15 cellular contexts compared by ENCODE assay signal in genomic region chr15:65789759-65790158, GRCh38. TPM values are rescaled to one million over a fixed set of nuclear protein-coding genes. Genes with fewer than 3 reads are reported as not detected.
DNase-seq lines count a peak whose midpoint lies in the region; ATAC-seq, FAIRE-seq and TF ChIP-seq lines count a peak whose summit lies in the region.
"Had no signal": no experiment of that assay in that cellular context is flagged by ENCODE, and none has a peak within 500 bp of the region (broad histone marks: within the 10 kb centered on the region; RNA-seq: fewer than 3 reads in every experiment).

No MANE protein-coding gene starts in this region.

- H3K18ac ChIP-seq in mesenchymal stem cell (ENCODE audit: low read depth in 1 of 2, low read length in 2 of 2): no peak overlapping the region

- H3K4me3 Mint-ChIP-seq in CD14-positive monocyte: peak overlapping the region; percentile 55 to 75
- peak overlapping the region; percentile 96 for H3K4me3 Mint-ChIP-seq in activated CD8-positive, alpha-beta T cell treated with anti-CD3 and anti-CD28 coated beads for 36 hours

- ATAC-seq in activated CD8-positive, alpha-beta T cell treated with anti-CD3 and anti-CD28 coated beads for 36 hours: no peak
- ATAC-seq in HG03521 (IDR thresholded peaks at IDR 0.05; ENCODE audit: unreplicated experiment) (no peak), HG02840 (IDR thresholded peaks at IDR 0.05; ENCODE audit: low FRiP score, unreplicated experiment) (no peak), GM18519 (IDR thresholded peaks at IDR 0.05; ENCODE audit: low FRiP score, unreplicated experiment) (no peak)
- ATAC-seq: left ventricle myocardium superior had no signal

- H2BK120ac ChIP-seq in mesenchymal stem cell (ENCODE audit: low read depth, low read length): no peak overlapping the region

- no peak overlapping the region for H3K4me2 ChIP-seq in mesenchymal stem cell (ENCODE audit: low read length, poor library complexity, severe bottlenecking)

- H3K4me3 ChIP-seq in mesenchymal stem cell (ENCODE audit: insufficient read depth in 1 of 2, low read depth in 1 of 2, low read length in 2 of 2): no peak overlapping the region

- H3K27ac Mint-ChIP-seq in CD14-positive monocyte: peak overlapping the region; percentile 12 to 87 (median 64)
- peak overlapping the region; percentile 84 for H3K27ac Mint-ChIP-seq in activated CD8-positive, alpha-beta T cell treated with anti-CD3 and anti-CD28 coated beads for 36 hours

- H3K27ac ChIP-seq in mesenchymal stem cell (ENCODE audit: low read length, poor library complexity, severe bottlenecking): no peak overlapping the region

- H3K4ac ChIP-seq in mesenchymal stem cell (ENCODE audit: low read depth in 1 of 2, low read length in 2 of 2): no peak overlapping the region

- CTCF ChIA-PET in activated CD8-positive, alpha-beta T cell treated with anti-CD3 and anti-CD28 coated beads for 36 hours (lab: Charles Lee): interaction anchor here (1.4 to 4.5 kb wide), 3 partner anchors 10 to 39 kb away, joined by 5 to 15 read pairs (median 9); no protein-coding TSS in a partner anchor

- no peak overlapping the region for H3K14ac ChIP-seq in mesenchymal stem cell (ENCODE audit: low read length in 2 of 2)

- no peaks in the 10 kb centered on the region for H3K36me3 ChIP-seq in mesenchymal stem cell (ENCODE audit: control insufficient read depth in 1 of 2, insufficient read depth in 2 of 2, low read depth in 1 of 2, low read length in 2 of 2)

- no peak for TF ChIP-seq CTCF in CD14-positive monocyte (IDR thresholded peaks at IDR 0.05)
- no peak for TF ChIP-seq CTCF in activated CD8-positive, alpha-beta T cell treated with anti-CD3 and anti-CD28 coated beads for 36 hours (IDR thresholded peaks at IDR 0.05)

- no peak overlapping the region for H4K8ac ChIP-seq in mesenchymal stem cell (ENCODE audit: low read length)

- H3K23ac ChIP-seq in mesenchymal stem cell (ENCODE audit: low read length in 2 of 2): no peak overlapping the region

- POLR2A ChIA-PET in activated CD8-positive, alpha-beta T cell treated with anti-CD3 and anti-CD28 coated beads for 36 hours (lab: Charles Lee): interaction anchor here (0.7 to 6.2 kb wide), 5 partner anchors 11 to 79 kb away, joined by 3 to 82 read pairs (median 14); partner anchors contain the start of gene RAB11A

- H2AFZ ChIP-seq in mesenchymal stem cell (ENCODE audit: low read depth, low read length): no peak overlapping the region

- no peak overlapping the region for H2AK5ac ChIP-seq in mesenchymal stem cell (ENCODE audit: low read length, severe bottlenecking)

- H3K27me3 Mint-ChIP-seq in CD14-positive monocyte (ENCODE audit: low read depth in 3 of 3): no peaks in the 10 kb centered on the region
- H3K27me3 Mint-ChIP-seq in activated CD8-positive, alpha-beta T cell treated with anti-CD3 and anti-CD28 coated beads for 36 hours: no peaks in the 10 kb centered on the region

- peaks cover 3% of the 10 kb centered on the region for H3K79me1 ChIP-seq in mesenchymal stem cell (replicated peaks; ENCODE audit: low read length, poor library complexity, severe bottlenecking)

- H3K9me3 Mint-ChIP-seq in CD14-positive monocyte: peaks cover 0 to 2% (median 0%) of the 10 kb centered on the region in 7 donors
- H3K9me3 Mint-ChIP-seq in activated CD8-positive, alpha-beta T cell treated with anti-CD3 and anti-CD28 coated beads for 36 hours: no peaks in the 10 kb centered on the region

- no peak overlapping the region for H2BK12ac ChIP-seq in mesenchymal stem cell (ENCODE audit: low read length in 2 of 2)

- H3K9ac ChIP-seq in mesenchymal stem cell (ENCODE audit: low read length): peak overlapping the region; percentile 94

- H3K9me3 ChIP-seq in mesenchymal stem cell (ENCODE audit: control insufficient read depth, low read length): no peaks in the 10 kb centered on the region

- 96% methylated on average over 5 of the region's 9 CpGs for WGBS in mesenchymal stem cell

- FAIRE-seq in GM12892 (lab: Jason Lieb, UNC): peak; percentile 53
- FAIRE-seq: endothelial cell of umbilical vein had no signal

- H2BK15ac ChIP-seq in mesenchymal stem cell (ENCODE audit: low read depth, poor library complexity, severe bottlenecking): no peak overlapping the region

- intact Hi-C loops in CD14-positive monocyte (cut with micrococcal nuclease): loop anchor here (5.0 kb wide), 2 partner anchors 38 to 43 kb away; no protein-coding TSS in a partner anchor
- intact Hi-C loops in activated CD8-positive, alpha-beta T cell treated with anti-CD3 and anti-CD28 coated beads for 36 hours (cut with micrococcal nuclease): loop anchor here (5.0 kb wide), 1 partner anchor 38 kb away; no protein-coding TSS in a partner anchor

- DNase-seq in CD14-positive monocyte (ENCODE audit: low spot score) (no peak), GM12892 (ENCODE audit: insufficient read length) (no peak), mesenchymal stem cell (no peak), COR-L47 (lab: John Stamatoyannopoulos, UW) (no peak)
- peak; percentile 16 for DNase-seq in activated CD8-positive, alpha-beta T cell treated with anti-CD3 and anti-CD28 coated beads for 36 hours
- DNase-seq: HCEC 1CT; head of caudate nucleus; left ventricle myocardium superior; NCI-H2029 treated with DMSO at 0.1 percent for 48 hours; stimulated activated CD4-positive, alpha-beta T cell treated with anti-CD3 and anti-CD28 coated beads, Interleukin-2, amount 100 ng/mL, for 24 hours; stimulated activated naive CD4-positive, alpha-beta T cell had no signal

- peaks cover under 1 to 4% of the 10 kb centered on the region in 2 donors for H3K36me3 Mint-ChIP-seq in CD14-positive monocyte
- peaks cover 30% of the 10 kb centered on the region for H3K36me3 Mint-ChIP-seq in activated CD8-positive, alpha-beta T cell treated with anti-CD3 and anti-CD28 coated beads for 36 hours (ENCODE audit: low read depth)

- no peak for TF ChIP-seq POLR2A in GM12892 (IDR thresholded peaks at IDR 0.05; ENCODE audit: low read depth, low read length)

- no peak overlapping the region for H4K91ac ChIP-seq in mesenchymal stem cell (ENCODE audit: low read length)

- peaks cover 42% of the 10 kb centered on the region for H3K4me1 Mint-ChIP-seq in CD14-positive monocyte
- H3K4me1 Mint-ChIP-seq in activated CD8-positive, alpha-beta T cell treated with anti-CD3 and anti-CD28 coated beads for 36 hours (ENCODE audit: low read depth): peaks cover 54% of the 10 kb centered on the region

- no peaks in the 10 kb centered on the region for H3K27me3 ChIP-seq in mesenchymal stem cell (ENCODE audit: control insufficient read depth in 1 of 2, insufficient read depth in 1 of 2, low read length in 2 of 2)

- peaks cover 7% of the 10 kb centered on the region for H3K4me1 ChIP-seq in mesenchymal stem cell (ENCODE audit: control insufficient read depth, insufficient read depth, low read depth, low read length)

- H2BK5ac ChIP-seq in mesenchymal stem cell (ENCODE audit: low read depth, low read length, poor library complexity, severe bottlenecking): no peak overlapping the region

RNA-seq across cellular contexts. Expression of gene DENND4A, which starts 2.3 kb away (rescaled TPM):
- 1 to 10 TPM; 4.6 to 6.9 TPM for polyA plus RNA-seq in CD14-positive monocyte
- 38.8 TPM for polyA plus RNA-seq in GM12892 (2012; ENCODE audit: missing spikeins)
- 10 to 100 TPM; 53.1 to 54.7 TPM for total RNA-seq in activated CD8-positive, alpha-beta T cell treated with anti-CD3 and anti-CD28 coated beads for 36 hours
- polyA plus RNA-seq in mesenchymal stem cell (2013, experiment 1 of 2): 8.3 TPM
- 8.4 TPM for polyA plus RNA-seq in mesenchymal stem cell (2013, experiment 2 of 2)
